In the genomic region with DNA sequence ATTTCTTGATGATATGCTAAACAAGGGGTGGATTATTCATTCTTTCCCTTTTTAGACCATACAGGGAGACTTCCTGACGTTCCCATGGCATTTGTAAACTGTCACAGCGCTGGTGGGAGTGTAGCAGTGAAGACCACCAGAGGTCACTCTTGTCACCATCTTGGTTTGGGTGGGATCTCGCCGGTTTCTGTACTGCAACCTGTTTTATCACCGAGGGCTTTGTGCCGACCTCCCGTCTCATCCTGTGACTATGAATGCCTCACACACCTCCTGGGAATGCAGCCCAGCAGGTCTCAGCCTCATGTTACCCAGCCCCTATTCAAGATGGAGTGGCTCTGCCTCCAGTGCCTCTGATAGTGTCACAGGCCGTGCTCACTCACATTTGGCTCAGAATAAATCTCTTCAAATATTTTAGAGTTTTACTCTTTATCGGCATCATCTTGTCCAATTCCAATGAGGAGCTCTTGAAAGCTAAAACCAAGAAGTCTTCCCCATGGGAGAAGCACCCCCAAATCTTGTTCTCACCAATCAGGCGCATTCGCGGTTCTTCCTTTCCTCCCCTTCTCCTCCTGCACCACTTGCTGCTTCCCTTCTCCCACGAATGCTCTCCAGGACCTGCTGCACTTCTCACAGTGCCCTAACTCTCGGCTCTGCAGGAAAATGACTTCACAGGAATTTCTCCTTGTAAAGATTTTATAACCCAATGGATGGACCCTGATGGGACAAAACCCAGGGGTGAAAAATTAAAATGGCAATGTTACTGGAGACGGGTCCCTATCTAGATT, we compare ENCODE assay signal across 8 cellular contexts. TPM values are rescaled to one million over a fixed set of nuclear protein-coding genes. Genes with fewer than 3 reads are reported as not detected.
DNase-seq lines count a peak whose midpoint lies in the region; ATAC-seq, FAIRE-seq and TF ChIP-seq lines count a peak whose summit lies in the region.
"Not testable (repeated sequence)": the region's sequence is repeated elsewhere in the genome, so short reads cannot be mapped to it uniquely, and the experiment has no call there.

No MANE protein-coding gene starts in this region.

- H3K9me3 Mint-ChIP-seq in MCF 10A (ENCODE audit: unreplicated experiment): not testable (repeated sequence)

- H3K27me3 Mint-ChIP-seq in MCF 10A (ENCODE audit: insufficient read depth, unreplicated experiment): not testable (repeated sequence)

- not testable (repeated sequence) for H3K27ac Mint-ChIP-seq in MCF 10A (ENCODE audit: low read depth, unreplicated experiment)

- CTCF ChIA-PET in MCF 10A (lab: Yijun Ruan, JAX): interaction anchor here (0.6 to 0.7 kb wide), 2 partner anchors 40 to 640 kb away, joined by 3 read pairs; no protein-coding TSS in a partner anchor

- not testable (repeated sequence) for H3K79me2 ChIP-seq in ACC112 (ENCODE audit: control insufficient read depth, insufficient read depth, low read length, unreplicated experiment)

- H3K36me3 Mint-ChIP-seq in MCF 10A (ENCODE audit: insufficient read depth, unreplicated experiment): not testable (repeated sequence)

- H2AFZ ChIP-seq in ACC112 (ENCODE audit: low read length, unreplicated experiment): peak overlapping the region; percentile 90

- H3K27ac ChIP-seq in ACC112 (ENCODE audit: low read depth, low read length): not testable (repeated sequence)
- peak overlapping the region; percentile 3; the same call in 1 of the 2 replicates for H3K27ac ChIP-seq in VCaP
- peak overlapping the region in 1 of 4 donors; percentile 25 for H3K27ac ChIP-seq in gastroesophageal sphincter
- H3K27ac ChIP-seq in mucosa of rectum (ENCODE audit: low read depth in 2 of 2, low read length in 2 of 2): peak overlapping the region; percentile 20 to 76
- H3K27ac ChIP-seq in small intestine (ENCODE audit: low read depth in 1 of 2, low read length in 1 of 2): peak overlapping the region in 1 of 2 donors; percentile 54

- not testable (repeated sequence) for TF ChIP-seq EP300 in gastroesophageal sphincter (IDR thresholded peaks at IDR 0.05)

- peak overlapping the region; percentile 60 to 68 for H3K9ac ChIP-seq in mucosa of rectum (ENCODE audit: low read depth in 1 of 2, low read length in 2 of 2)

- 27 to 29% methylated on average over 3 to 4 of the region's 15 CpGs for WGBS in gastroesophageal sphincter (ENCODE audit: low coverage in 1 of 2), 2 donors
- WGBS in small intestine, 3 donors: 15 to 24% (median 22%) methylated on average over 14 to 15 of the region's 15 CpGs

- TF ChIP-seq CTCF in GM12872 (IDR thresholded peaks at IDR 0.05; ENCODE audit: insufficient read depth, low read depth, low read length): peak; percentile 38
- TF ChIP-seq CTCF in NB4 (IDR thresholded peaks at IDR 0.05; ENCODE audit: low read depth, low read length): peak; percentile 31
- TF ChIP-seq CTCF in VCaP (conservative IDR thresholded peaks at IDR 0.05): peak; percentile 44
- TF ChIP-seq CTCF in MCF 10A (IDR thresholded peaks at IDR 0.05; ENCODE audit: unreplicated experiment): peak; percentile 16
- TF ChIP-seq CTCF in gastroesophageal sphincter (IDR thresholded peaks at IDR 0.05): peak in 1 of 4 experiments; percentile 42

- H3K4me3 ChIP-seq in ACC112 (ENCODE audit: low read depth, low read length) (peak overlapping the region; percentile 85), NB4 (ENCODE audit: low read depth, low read length) (peak overlapping the region; percentile 68), gastroesophageal sphincter (peak overlapping the region; percentile 47 to 59), mucosa of rectum (ENCODE audit: low read length in 2 of 2) (peak overlapping the region; percentile 67 to 69), small intestine (ENCODE audit: low read depth in 1 of 2, low read length in 2 of 2) (peak overlapping the region in 1 of 2 donors; percentile 31)

- not testable (repeated sequence) for H3K9me3 ChIP-seq in gastroesophageal sphincter; mucosa of rectum (ENCODE audit: control insufficient read depth in 2 of 2, low read length in 2 of 2); small intestine (ENCODE audit: control insufficient read depth, low read depth)

- not testable (repeated sequence) for ATAC-seq in gastroesophageal sphincter

- not testable (repeated sequence) for H3K36me3 ChIP-seq in ACC112 (ENCODE audit: insufficient read depth, low read length); gastroesophageal sphincter; mucosa of rectum (ENCODE audit: control insufficient read depth in 2 of 2, insufficient read depth in 2 of 2, low read length in 2 of 2); small intestine (ENCODE audit: control insufficient read depth in 2 of 2, insufficient read depth in 2 of 2, low read length in 2 of 2)

- POLR2A ChIA-PET in MCF 10A (lab: Yijun Ruan, JAX): not testable (repeated sequence)

- not testable (repeated sequence) for BruUV-seq in MCF 10A (replicated peaks; lab: Mats Ljungman, UMichigan)

- not testable (repeated sequence) for H3K27me3 ChIP-seq in ACC112 (ENCODE audit: insufficient read depth, low read length); gastroesophageal sphincter; mucosa of rectum (ENCODE audit: control insufficient read depth in 2 of 2, insufficient read depth in 2 of 2, low read length in 2 of 2); small intestine (ENCODE audit: control insufficient read depth in 2 of 2, insufficient read depth in 2 of 2, low read length in 2 of 2)

- H3K4me1 ChIP-seq in ACC112 (ENCODE audit: control insufficient read depth, insufficient read depth, low read length, unreplicated experiment); gastroesophageal sphincter; small intestine (ENCODE audit: control insufficient read depth in 2 of 2, insufficient read depth in 1 of 2, low read depth in 1 of 2, low read length in 1 of 2): not testable (repeated sequence)
- peaks cover 10% of the 10 kb centered on the region in 2 donors for H3K4me1 ChIP-seq in mucosa of rectum (ENCODE audit: control insufficient read depth in 2 of 2, insufficient read depth in 2 of 2, low read length in 2 of 2)

- intact Hi-C loops in MCF 10A (cut with micrococcal nuclease): not testable (repeated sequence)

- peak overlapping the region; percentile 68 for H3K4me3 Mint-ChIP-seq in MCF 10A (ENCODE audit: unreplicated experiment)

- DNase-seq in NB4 (ENCODE audit: low read depth): peak; percentile 51
- not testable (repeated sequence) for DNase-seq in MCF 10A (ENCODE audit: unreplicated experiment)
- DNase-seq in small intestine: peak; percentile 17

- TF ChIP-seq POLR2A in NB4 (IDR thresholded peaks at IDR 0.05; ENCODE audit: extremely low read depth, insufficient read length); gastroesophageal sphincter (IDR thresholded peaks at IDR 0.05): not testable (repeated sequence)

- H3K4me1 Mint-ChIP-seq in MCF 10A (ENCODE audit: insufficient read depth, unreplicated experiment): not testable (repeated sequence)

- not testable (repeated sequence) for FAIRE-seq in small intestine (lab: Jason Lieb, UNC)

RNA-seq across cellular contexts. Expression of a gene that starts 39.2 kb away (rescaled TPM):
- total RNA-seq in MCF 10A (2022) (20.6 and 21.5 TPM in 2 replicates), gastroesophageal sphincter (10 to 100 TPM; 11.5 to 20.2 (median 12.4) TPM)
- 10 to 100 TPM; 12.3 to 16.9 (median 14.1) TPM for polyA plus RNA-seq in small intestine
